In the genomic region with DNA sequence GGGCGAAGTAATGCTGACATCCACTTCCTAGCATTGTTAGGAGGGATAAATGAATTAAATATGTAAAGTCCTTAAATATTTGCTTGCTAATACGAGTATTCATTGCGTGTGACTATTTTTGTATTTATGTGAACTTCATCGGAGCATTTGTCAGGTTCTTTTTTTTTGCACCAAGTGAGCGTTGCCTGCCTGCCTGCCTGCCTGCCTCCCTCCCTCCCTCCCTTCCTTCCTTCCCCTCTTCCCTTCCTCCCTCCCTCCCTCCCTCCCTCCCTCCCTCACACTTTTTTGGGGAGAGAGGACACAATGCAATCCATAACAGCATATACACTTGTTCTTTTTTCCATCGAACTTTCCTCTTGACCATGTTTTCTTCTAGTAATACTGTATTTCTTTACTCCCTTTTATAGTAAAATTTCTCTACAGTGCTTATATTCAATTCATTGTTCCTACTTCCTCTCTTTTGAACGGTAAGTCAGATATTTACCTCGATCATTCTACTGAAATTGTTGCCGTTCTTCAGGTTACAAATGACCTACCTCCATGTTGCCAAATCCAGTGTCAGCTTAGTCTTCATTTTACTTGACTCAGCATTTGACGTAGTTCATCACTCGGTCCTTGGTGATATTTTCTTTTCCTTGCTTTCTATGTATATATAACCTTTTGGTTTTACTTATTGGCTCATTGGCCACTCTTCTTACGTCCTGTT, we compare ENCODE assay signal across 8 cellular contexts. TPM values are rescaled to one million over a fixed set of nuclear protein-coding genes. Genes with fewer than 3 reads are reported as not detected.
A peak's percentile ranks its signal among the peaks of the same experiment; 100 is the strongest.
DNase-seq lines count a peak whose midpoint lies in the region; FAIRE-seq and TF ChIP-seq lines count a peak whose summit lies in the region.

No MANE protein-coding gene starts in this region.

- peak overlapping the region; percentile 90 for H3K4me3 Mint-ChIP-seq in activated T-helper 2 cell treated with anti-CD3 and anti-CD28 coated beads, Interferon-gamma antibody, Interleukin-2, Interleukin-4, amounts not matched to agents 10 μg/mL and 5 μg/mL and 100 μg/mL, durations not matched to agents 14 hours and 24 hours and 36 hours (ENCODE audit: low read depth)
- H3K4me3 Mint-ChIP-seq in progenitor cell of endocrine pancreas (ENCODE audit: low read depth), result peak overlapping the region; percentile 91

- peak overlapping the region; percentile 50 for H3K4me3 ChIP-seq in cardiac muscle cell

- no peaks in the 10 kb centered on the region for H3K27me3 ChIP-seq in cardiac muscle cell

- no peaks in the 10 kb centered on the region for H3K36me3 ChIP-seq in cardiac muscle cell

- H3K27ac ChIP-seq in cardiac muscle cell, result peak overlapping the region; percentile 94

- H3K4me1 ChIP-seq in cardiac muscle cell (ENCODE audit: low read depth), result peaks cover 3% of the 10 kb centered on the region

- peak overlapping the region; percentile 94 for H3K27ac Mint-ChIP-seq in activated T-helper 2 cell treated with anti-CD3 and anti-CD28 coated beads, Interferon-gamma antibody, Interleukin-2, Interleukin-4, amounts not matched to agents 10 μg/mL and 5 μg/mL and 100 μg/mL, durations not matched to agents 14 hours and 24 hours and 36 hours
- peak overlapping the region; percentile 98 for H3K27ac Mint-ChIP-seq in progenitor cell of endocrine pancreas

- H3K27me3 Mint-ChIP-seq in activated T-helper 2 cell treated with anti-CD3 and anti-CD28 coated beads, Interferon-gamma antibody, Interleukin-2, Interleukin-4, amounts not matched to agents 10 μg/mL and 5 μg/mL and 100 μg/mL, durations not matched to agents 14 hours and 24 hours and 36 hours (ENCODE audit: low read depth), result peaks cover 2% of the 10 kb centered on the region
- peaks cover 7% of the 10 kb centered on the region for H3K27me3 Mint-ChIP-seq in progenitor cell of endocrine pancreas

- no peak for FAIRE-seq in D721Med (lab: Jason Lieb, UNC)

- no peak for TF ChIP-seq CTCF in cardiac muscle cell (IDR thresholded peaks at IDR 0.05; ENCODE audit: low read depth, low read length)
- no peak for TF ChIP-seq CTCF in progenitor cell of endocrine pancreas (IDR thresholded peaks at IDR 0.05; ENCODE audit: unreplicated experiment)
- TF ChIP-seq CTCF in D721Med (IDR thresholded peaks at IDR 0.05; ENCODE audit: insufficient read depth, missing control alignments), result no peak

- H3K9me3 ChIP-seq in cardiac muscle cell (ENCODE audit: low read depth), result no peaks in the 10 kb centered on the region

- H3K4me1 Mint-ChIP-seq in activated T-helper 2 cell treated with anti-CD3 and anti-CD28 coated beads, Interferon-gamma antibody, Interleukin-2, Interleukin-4, amounts not matched to agents 10 μg/mL and 5 μg/mL and 100 μg/mL, durations not matched to agents 14 hours and 24 hours and 36 hours (ENCODE audit: low read depth), result peaks cover 10% of the 10 kb centered on the region
- peaks cover 6% of the 10 kb centered on the region for H3K4me1 Mint-ChIP-seq in progenitor cell of endocrine pancreas (ENCODE audit: low read depth)

- peaks cover 4% of the 10 kb centered on the region for H3K9me3 Mint-ChIP-seq in activated T-helper 2 cell treated with anti-CD3 and anti-CD28 coated beads, Interferon-gamma antibody, Interleukin-2, Interleukin-4, amounts not matched to agents 10 μg/mL and 5 μg/mL and 100 μg/mL, durations not matched to agents 14 hours and 24 hours and 36 hours
- H3K9me3 Mint-ChIP-seq in progenitor cell of endocrine pancreas (ENCODE audit: low read depth), result no peaks in the 10 kb centered on the region

- intact Hi-C loops in activated T-helper 2 cell treated with anti-CD3 and anti-CD28 coated beads, Interferon-gamma antibody, Interleukin-2, Interleukin-4, amounts not matched to agents 10 μg/mL and 5 μg/mL and 100 μg/mL, durations not matched to agents 14 hours and 24 hours and 36 hours (cut with micrococcal nuclease), result loop anchor here (1.0 to 10.0 kb wide), 4 partner anchors 69 to 510 kb away; a partner anchor contains a TSS

- DNase-seq in NCI-H446 treated with DMSO at 0.1 percent for 48 hours (lab: John Stamatoyannopoulos, UW), result peak; percentile 12
- DNase-seq in NCI-H446 (lab: John Stamatoyannopoulos, UW), result no peak
- DNase-seq in Kasumi-1 (lab: John Stamatoyannopoulos, UW), result peak; percentile 78 to 81
- no peak for DNase-seq in activated T-helper 2 cell treated with anti-CD3 and anti-CD28 coated beads, Interferon-gamma antibody, Interleukin-2, Interleukin-4, amounts not matched to agents 10 μg/mL and 5 μg/mL and 100 μg/mL, durations not matched to agents 14 hours and 24 hours and 36 hours (ENCODE audit: low spot score)
- DNase-seq in cardiac muscle cell (ENCODE audit: low read depth in 1 of 2, low spot score in 1 of 2), result peak in 1 of 2 donors; percentile 55
- DNase-seq in progenitor cell of endocrine pancreas (ENCODE audit: low spot score, unreplicated experiment), result no peak
- no peak for DNase-seq in D721Med (ENCODE audit: insufficient read length, low spot score)
- no peak for DNase-seq in middle frontal gyrus (ENCODE audit: extremely low spot score, low spot score)

- peaks cover 5% of the 10 kb centered on the region for H3K36me3 Mint-ChIP-seq in activated T-helper 2 cell treated with anti-CD3 and anti-CD28 coated beads, Interferon-gamma antibody, Interleukin-2, Interleukin-4, amounts not matched to agents 10 μg/mL and 5 μg/mL and 100 μg/mL, durations not matched to agents 14 hours and 24 hours and 36 hours (ENCODE audit: low read depth)
- no peaks in the 10 kb centered on the region for H3K36me3 Mint-ChIP-seq in progenitor cell of endocrine pancreas (ENCODE audit: insufficient read depth)

RNA-seq across cellular contexts. Expression of a gene that starts 0.9 kb away (rescaled TPM):
- total RNA-seq in activated T-helper 2 cell treated with anti-CD3 and anti-CD28 coated beads, Interferon-gamma antibody, Interleukin-2, Interleukin-4, amounts not matched to agents 10 μg/mL and 5 μg/mL and 100 μg/mL, durations not matched to agents 14 hours and 24 hours and 36 hours, result 12.2 and 14.0 TPM in 2 replicates
- total RNA-seq in cardiac muscle cell (2.8 and 4.2 TPM in 2 replicates), progenitor cell of endocrine pancreas (7.5 and 9.5 TPM in 2 replicates)
- polyA plus RNA-seq in cardiac muscle cell, result 4.5 and 6.4 TPM in 2 replicates

Comparison
In these comparisons a context has a peak if more than half of its experiments do, and no peak if none do; other contexts are left out.
1. DNase-seq: peak in NCI-H446 treated with DMSO at 0.1 percent for 48 hours (single experiment) and Kasumi-1 (2 of 2); none in NCI-H446 (0 of 2), activated T-helper 2 cell treated with anti-CD3 and anti-CD28 coated beads, Interferon-gamma antibody, Interleukin-2, Interleukin-4, amounts not matched to agents 10 μg/mL and 5 μg/mL and 100 μg/mL, durations not matched to agents 14 hours and 24 hours and 36 hours (single experiment), progenitor cell of endocrine pancreas (single experiment), D721Med (single experiment) and middle frontal gyrus (single experiment).